ENCODE assay signal across 21 cellular contexts in genomic region chr16:1066584-1067172, GRCh38. TPM values are rescaled to one million over a fixed set of nuclear protein-coding genes. Genes with fewer than 3 reads are reported as not detected.
DNase-seq lines count a peak whose midpoint lies in the region; ATAC-seq, FAIRE-seq and TF ChIP-seq lines count a peak whose summit lies in the region.
"Had no signal": no experiment of that assay in that cellular context is flagged by ENCODE, and none has a peak within 500 bp of the region (broad histone marks: within the 10 kb centered on the region; RNA-seq: fewer than 3 reads in every experiment).

No MANE protein-coding gene starts in this region.

- H3K27ac Mint-ChIP-seq in stimulated activated effector memory CD8-positive, alpha-beta T cell treated with anti-CD3 and anti-CD28 coated beads, Interleukin-12 subunit alpha, Interleukin-12 subunit beta, amount 100 ng/mL, for 72 hours, result peak overlapping the region; percentile 99
- no peak overlapping the region for H3K27ac Mint-ChIP-seq in osteocyte (ENCODE audit: unreplicated experiment)

- H3K79me2 ChIP-seq in HepG2 (ENCODE audit: insufficient read depth, low read length), result no peaks in the 10 kb centered on the region

- no peak overlapping the region for H2AFZ ChIP-seq in HepG2 (ENCODE audit: low read length)

- peaks cover 8% of the 10 kb centered on the region for H3K4me1 Mint-ChIP-seq in stimulated activated effector memory CD8-positive, alpha-beta T cell treated with anti-CD3 and anti-CD28 coated beads, Interleukin-12 subunit alpha, Interleukin-12 subunit beta, amount 100 ng/mL, for 72 hours
- H3K4me1 Mint-ChIP-seq in osteocyte (ENCODE audit: unreplicated experiment), result peaks cover 2% of the 10 kb centered on the region

- peaks cover 5% of the 10 kb centered on the region; the same call in 1 of the 2 replicates for H4K20me1 ChIP-seq in HepG2 (ENCODE audit: insufficient read depth, low read length)

- no TSS peak for BruUV-seq in HepG2 (replicated peaks; lab: Mats Ljungman, UMichigan)

- TF ChIP-seq RAD21 in HepG2 (CRISPR knock-in tag; IDR thresholded peaks at IDR 0.05), result no peak

- H3K9ac ChIP-seq in HepG2 (ENCODE audit: insufficient read depth, low read depth, low read length), result no peak overlapping the region

- no peak for DNase-seq in HepG2 (ENCODE audit: low spot score)
- DNase-seq in right lobe of liver, result no peak
- peak; percentile 70 for DNase-seq in NCI-H1092 treated with DMSO at 0.1 percent for 48 hours (lab: John Stamatoyannopoulos, UW)
- DNase-seq in NCI-H345 treated with DMSO at 0.1 percent for 48 hours (lab: John Stamatoyannopoulos, UW; ENCODE audit: unreplicated experiment), result peak; percentile 54
- DNase-seq in stimulated activated effector memory CD8-positive, alpha-beta T cell treated with anti-CD3 and anti-CD28 coated beads, Interleukin-12 subunit alpha, Interleukin-12 subunit beta, amount 100 ng/mL, for 72 hours (ENCODE audit: low spot score in 2 of 2), result no peak
- DNase-seq in SJCRH30, result no peak
- DNase-seq in stimulated activated CD4-positive, alpha-beta T cell treated with anti-CD3 and anti-CD28 coated beads, Interleukin-2, amount 100 ng/mL, for 48 hours, result no peak
- no peak for DNase-seq in osteocyte (ENCODE audit: extremely low spot score, unreplicated experiment)
- DNase-seq: GDM1, NCI-H1436 treated with DMSO at 0.1 percent for 48 hours, NCI-H524 treated with DMSO at 0.1 percent for 48 hours, OCI-M1, RPMI8226, SW 1271 had no signal

- TF ChIP-seq EP300 in HepG2 (IDR thresholded peaks at IDR 0.05; ENCODE audit: low read depth in 2 of 2, low read length in 2 of 2) (no peak), HepG2 (CRISPR knock-in tag; IDR thresholded peaks at IDR 0.05; ENCODE audit: borderline replicate concordance) (no peak)

- intact Hi-C loops in HepG2 (cut with micrococcal nuclease; ENCODE audit: unreplicated experiment) (no loop called here), right lobe of liver (cut with DNase I) (no loop called here)

- TF ChIP-seq POLR2A in HepG2 (IDR thresholded peaks at IDR 0.05; ENCODE audit: insufficient read depth in 1 of 2, low read depth in 2 of 2, low read length in 2 of 2) (no peak), right lobe of liver (IDR thresholded peaks at IDR 0.05) (no peak)

- no peak overlapping the region for H3K4me3 Mint-ChIP-seq in stimulated activated effector memory CD8-positive, alpha-beta T cell treated with anti-CD3 and anti-CD28 coated beads, Interleukin-12 subunit alpha, Interleukin-12 subunit beta, amount 100 ng/mL, for 72 hours
- H3K4me3 Mint-ChIP-seq in osteocyte (ENCODE audit: unreplicated experiment), result no peak overlapping the region

- WGBS in HepG2 (ENCODE audit: low lambda C conversion rate), result 19% methylated on average over 12 of the region's 24 CpGs
- 41% methylated on average over 10 of the region's 24 CpGs for WGBS in right lobe of liver (ENCODE audit: insufficient coverage, low coverage, low lambda C conversion rate, missing lambda C conversion rate)

- H3K27ac ChIP-seq in HepG2 (ENCODE audit: extremely low read length, insufficient read depth, low read length) (no peak overlapping the region), right lobe of liver (no peak overlapping the region), SJCRH30 (no peak overlapping the region)
- H3K27ac ChIP-seq: HL-60 had no signal

- H3K4me1 ChIP-seq in HepG2 (ENCODE audit: insufficient read depth, low read length) (no peaks in the 10 kb centered on the region), right lobe of liver (no peaks in the 10 kb centered on the region), SJCRH30 (peaks cover 9% of the 10 kb centered on the region; the same call in 1 of the 2 replicates)

- H3K9me3 Mint-ChIP-seq in stimulated activated effector memory CD8-positive, alpha-beta T cell treated with anti-CD3 and anti-CD28 coated beads, Interleukin-12 subunit alpha, Interleukin-12 subunit beta, amount 100 ng/mL, for 72 hours, result no peaks in the 10 kb centered on the region
- H3K9me3 Mint-ChIP-seq in osteocyte (ENCODE audit: unreplicated experiment), result no peaks in the 10 kb centered on the region

- H3K36me3 Mint-ChIP-seq in stimulated activated effector memory CD8-positive, alpha-beta T cell treated with anti-CD3 and anti-CD28 coated beads, Interleukin-12 subunit alpha, Interleukin-12 subunit beta, amount 100 ng/mL, for 72 hours, result peaks cover 20% of the 10 kb centered on the region
- no peaks in the 10 kb centered on the region for H3K36me3 Mint-ChIP-seq in osteocyte (ENCODE audit: unreplicated experiment)

- no peak overlapping the region for H3K4me3 ChIP-seq in HepG2 (replicated peaks in 1 of 3; ENCODE audit: insufficient read depth in 1 of 3, low read depth in 2 of 3, low read length in 3 of 3)
- H3K4me3 ChIP-seq in right lobe of liver, result no peak overlapping the region
- H3K4me3 ChIP-seq in SJCRH30, result no peak overlapping the region
- H3K4me3 ChIP-seq: GM12878 had no signal

- TF ChIP-seq CTCF in HepG2 (CRISPR knock-in tag; IDR thresholded peaks at IDR 0.05), result no peak
- TF ChIP-seq CTCF in right lobe of liver (IDR thresholded peaks at IDR 0.05), result no peak
- no peak for TF ChIP-seq CTCF in osteocyte (IDR thresholded peaks at IDR 0.05)

- in situ Hi-C loops in HepG2 (cut with HindIII; ENCODE audit: extremely low pct_ligation_motif_present, low pct_unique_long_range_greater_than_20kb), result no loop called here

- H3K36me3 ChIP-seq in HepG2 (replicated peaks in 1 of 2; ENCODE audit: control insufficient read depth in 1 of 2, insufficient read depth in 2 of 2, low read length in 2 of 2), result no peaks in the 10 kb centered on the region
- no peaks in the 10 kb centered on the region for H3K36me3 ChIP-seq in right lobe of liver
- H3K36me3 ChIP-seq in SJCRH30, result no peaks in the 10 kb centered on the region

- CTCF ChIA-PET in HepG2 (lab: Yijun Ruan, JAX; ENCODE audit: low intra/inter-chr PET ratio, low total read pairs), result no interaction called here

- ATAC-seq in HepG2 (no peak), right lobe of liver (no peak)
- ATAC-seq in stimulated activated effector memory CD8-positive, alpha-beta T cell treated with anti-CD3 and anti-CD28 coated beads, Interleukin-12 subunit alpha, Interleukin-12 subunit beta, amount 100 ng/mL, for 72 hours, result no peak
- ATAC-seq: GM12878, HCT116 had no signal

- POLR2A ChIA-PET in HepG2 (lab: Yijun Ruan, JAX), result no interaction called here

- H3K9me3 ChIP-seq in HepG2 (ENCODE audit: low read length) (no peaks in the 10 kb centered on the region), right lobe of liver (no peaks in the 10 kb centered on the region), SJCRH30 (replicated peaks) (no peaks in the 10 kb centered on the region)

- H3K27me3 ChIP-seq in HepG2 (ENCODE audit: control insufficient read depth in 1 of 2, insufficient read depth in 2 of 2, low read length in 2 of 2), result peaks cover 27 to 92% of the 10 kb centered on the region in 2 experiments; a peak in 4 of 5 replicates
- peaks cover 0 to 25% of the 10 kb centered on the region in 2 donors for H3K27me3 ChIP-seq in right lobe of liver
- H3K27me3 ChIP-seq in SJCRH30, result peaks cover 3% of the 10 kb centered on the region; the same call in 1 of the 2 replicates

- peaks cover 6% of the 10 kb centered on the region for H3K27me3 Mint-ChIP-seq in osteocyte (ENCODE audit: unreplicated experiment)

- H3K4me2 ChIP-seq in HepG2 (ENCODE audit: low read depth, low read length), result no peak overlapping the region

- no peak for FAIRE-seq in HepG2 (lab: Jason Lieb, UNC)
- FAIRE-seq: GM12878, HTR-8/SVneo had no signal

RNA-seq across cellular contexts. Expression of gene SSTR5, which starts 5.9 kb away (rescaled TPM):
- 0.14 and 0.49 TPM in 2 replicates for total RNA-seq in HepG2 (2016; rRNA removed; fragmentation: Illumina TruSeq; extraction: Trizol)
- total RNA-seq in HepG2 (2016; cell fraction: cytosol; rRNA removed; fragmentation: Illumina TruSeq; extraction: Trizol; ENCODE audit: low read depth), result 0.18 TPM in 1 of 2 replicates, not detected in the other
- 0.22 TPM in 1 of 2 replicates, not detected in the other for total RNA-seq in HepG2 (2016; cell fraction: insoluble cytoplasmic fraction; rRNA removed; fragmentation: Illumina TruSeq; extraction: Trizol)
- total RNA-seq in HepG2 (2016; cell fraction: membrane; rRNA removed; fragmentation: Illumina TruSeq; extraction: Trizol), result 0.14 and 0.15 TPM in 2 replicates
- not detected in 2 replicates for total RNA-seq in HepG2 (2016; cell fraction: nucleus; rRNA removed; fragmentation: Illumina TruSeq; extraction: Trizol)
- polyA plus RNA-seq in HepG2 (2011; rRNA removed), result 0.20 and 0.26 TPM in 2 replicates
- 0.55 and 0.79 TPM in 2 replicates for polyA plus RNA-seq in HepG2 (2011; cell fraction: cytosol; rRNA removed)
- polyA plus RNA-seq in HepG2 (2011; cell fraction: nucleus; rRNA removed), result 0.55 and 0.62 TPM in 2 replicates
- polyA plus RNA-seq in HepG2 (2012), result 1.3 and 2.0 TPM in 2 replicates
- polyA plus RNA-seq in HepG2 (2016; cell fraction: cytosol; fragmentation: Illumina TruSeq; extraction: Trizol; ENCODE audit: low read depth), result not detected in 2 replicates
- polyA plus RNA-seq in HepG2 (2016; cell fraction: insoluble cytoplasmic fraction; fragmentation: Illumina TruSeq; extraction: Trizol; ENCODE audit: low read depth), result not detected in 2 replicates
- 0.18 TPM in 1 of 2 replicates, not detected in the other for polyA plus RNA-seq in HepG2 (2016; cell fraction: membrane; fragmentation: Illumina TruSeq; extraction: Trizol; ENCODE audit: low read depth)
- 0.36 TPM in 1 of 2 replicates, not detected in the other for polyA plus RNA-seq in HepG2 (2016; cell fraction: nucleus; fragmentation: Illumina TruSeq; extraction: Trizol; ENCODE audit: insufficient read depth, low read depth)
- polyA minus RNA-seq in HepG2 (2011; rRNA and poly(A)+ RNA removed; ENCODE audit: low replicate concordance), result 0.26 and 1.1 TPM in 2 replicates
- 0.44 and 0.59 TPM in 2 replicates for polyA minus RNA-seq in HepG2 (2011; cell fraction: cytosol; rRNA and poly(A)+ RNA removed)
- polyA minus RNA-seq in HepG2 (2011; cell fraction: nucleus; rRNA and poly(A)+ RNA removed), result 0.26 TPM in 1 of 2 replicates, not detected in the other
- not detected for total RNA-seq in right lobe of liver
- 3.7 and 4.5 TPM in 2 replicates for total RNA-seq in SJCRH30 (2014; rRNA removed; shearing (Covaris generic))
- not detected in 2 replicates for total RNA-seq in osteocyte
- total RNA-seq: GM12878; SK-MEL-5; T-helper 2 cell treated with Interferon-gamma antibody and Interleukin-4, amounts not matched to agents 100 ng/mL and 5 ng/mL, for 36 hours had no signal
- polyA plus RNA-seq: GM12878 had no signal

RNA-seq across cellular contexts. Expression of gene C1QTNF8, which starts 29.4 kb away (rescaled TPM):
- total RNA-seq in HepG2 (2016; rRNA removed; fragmentation: Illumina TruSeq; extraction: Trizol) (0.09 TPM in 1 of 2 replicates, not detected in the other), right lobe of liver (not detected), osteocyte (not detected in 2 replicates)
- total RNA-seq in HepG2 (2016; cell fraction: cytosol; rRNA removed; fragmentation: Illumina TruSeq; extraction: Trizol; ENCODE audit: low read depth), result 0.20 TPM in 1 of 2 replicates, not detected in the other
- total RNA-seq in HepG2 (2016; cell fraction: insoluble cytoplasmic fraction; rRNA removed; fragmentation: Illumina TruSeq; extraction: Trizol), result not detected in 2 replicates
- not detected in 2 replicates for total RNA-seq in HepG2 (2016; cell fraction: membrane; rRNA removed; fragmentation: Illumina TruSeq; extraction: Trizol)
- total RNA-seq in HepG2 (2016; cell fraction: nucleus; rRNA removed; fragmentation: Illumina TruSeq; extraction: Trizol), result 0.22 TPM in 1 of 2 replicates, not detected in the other
- not detected in 2 replicates for polyA plus RNA-seq in HepG2 (2011; rRNA removed)
- not detected in 2 replicates for polyA plus RNA-seq in HepG2 (2011; cell fraction: cytosol; rRNA removed)
- 0.13 TPM in 1 of 2 replicates, not detected in the other for polyA plus RNA-seq in HepG2 (2011; cell fraction: nucleus; rRNA removed)
- not detected in 2 replicates for polyA plus RNA-seq in HepG2 (2012)
- polyA plus RNA-seq in HepG2 (2016; cell fraction: cytosol; fragmentation: Illumina TruSeq; extraction: Trizol; ENCODE audit: low read depth), result not detected in 2 replicates
- polyA plus RNA-seq in HepG2 (2016; cell fraction: insoluble cytoplasmic fraction; fragmentation: Illumina TruSeq; extraction: Trizol; ENCODE audit: low read depth), result not detected in 2 replicates
- polyA plus RNA-seq in HepG2 (2016; cell fraction: membrane; fragmentation: Illumina TruSeq; extraction: Trizol; ENCODE audit: low read depth), result not detected in 2 replicates
- polyA plus RNA-seq in HepG2 (2016; cell fraction: nucleus; fragmentation: Illumina TruSeq; extraction: Trizol; ENCODE audit: insufficient read depth, low read depth), result not detected in 2 replicates
- polyA minus RNA-seq in HepG2 (2011; rRNA and poly(A)+ RNA removed; ENCODE audit: low replicate concordance), result not detected in 2 replicates
- not detected in 2 replicates for polyA minus RNA-seq in HepG2 (2011; cell fraction: cytosol; rRNA and poly(A)+ RNA removed)
- not detected in 2 replicates for polyA minus RNA-seq in HepG2 (2011; cell fraction: nucleus; rRNA and poly(A)+ RNA removed)
- not detected in 2 replicates for total RNA-seq in SJCRH30 (2014; rRNA removed; shearing (Covaris generic))
- total RNA-seq: GM12878; LHCN-M2; SK-MEL-5; T-helper 2 cell treated with Interferon-gamma antibody and Interleukin-4, amounts not matched to agents 100 ng/mL and 5 ng/mL, for 36 hours had no signal
- polyA plus RNA-seq: GM12878 had no signal

Comparison
In these comparisons a context has a peak if more than half of its experiments do, and no peak if none do; other contexts are left out.
1. DNase-seq: peak in NCI-H1092 treated with DMSO at 0.1 percent for 48 hours (single experiment) and NCI-H345 treated with DMSO at 0.1 percent for 48 hours (single experiment); none in HepG2 (single experiment), right lobe of liver (0 of 3), stimulated activated effector memory CD8-positive, alpha-beta T cell treated with anti-CD3 and anti-CD28 coated beads, Interleukin-12 subunit alpha, Interleukin-12 subunit beta, amount 100 ng/mL, for 72 hours (0 of 2), SJCRH30 (0 of 2), stimulated activated CD4-positive, alpha-beta T cell treated with anti-CD3 and anti-CD28 coated beads, Interleukin-2, amount 100 ng/mL, for 48 hours (0 of 2) and osteocyte (single experiment).